In the genomic region with DNA sequence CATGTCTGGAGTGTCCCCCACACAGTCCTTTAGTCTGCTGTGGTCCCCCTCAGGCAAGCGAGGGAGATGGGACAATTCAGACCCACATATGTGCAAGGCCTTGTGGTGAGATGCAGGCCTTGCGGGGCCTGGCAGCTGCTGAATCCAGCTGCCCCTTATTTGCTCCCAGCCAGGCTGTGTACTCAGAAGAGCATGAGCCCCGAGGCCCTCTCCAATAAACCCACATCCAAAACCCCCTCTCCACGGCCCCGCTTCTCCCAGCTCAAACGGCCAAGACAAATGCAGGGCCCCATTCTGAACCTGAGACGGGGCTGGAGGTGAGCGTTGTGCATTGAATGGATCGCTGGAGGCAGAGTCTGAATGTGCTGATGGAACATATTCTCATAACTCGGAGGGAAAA, we compare ENCODE assay signal across 24 cellular contexts.
"Had no signal": no experiment of that assay in that cellular context is flagged by ENCODE, and none has a peak within 500 bp of the region (broad histone marks: within the 10 kb centered on the region; RNA-seq: fewer than 3 reads in every experiment).

No MANE protein-coding gene starts in this region.

- H3K4me1 Mint-ChIP-seq: naive B cell; stimulated activated naive B cell treated with anti-CD40 and anti-IgM and Interleukin-4, amounts not matched to agents 10 μg/mL and 1 μg/mL and 100 μg/mL, for 72 hours had no signal

- H3K27me3 Mint-ChIP-seq: natural killer cell treated with Interleukin-12 subunit alpha and Interleukin-12 subunit beta and Interleukin-15 and Interleukin-18, amount 100 ng/mL, for 72 hours; stimulated activated naive B cell treated with anti-CD40 and anti-IgM and Interleukin-4, amounts not matched to agents 10 μg/mL and 1 μg/mL and 100 μg/mL, for 72 hours; stimulated activated naive CD8-positive, alpha-beta T cell treated with anti-CD3 and anti-CD28 coated beads, Interleukin-15, Interleukin-2, amounts not matched to agents 100 ng/mL and 50 ng/mL, for 24 hours had no signal

- H3K4me3 ChIP-seq: mucosa of descending colon, neural progenitor cell, prostate gland, right atrium auricular region, suprapubic skin, thyroid gland, vagina had no signal

- H3K27me3 ChIP-seq: neural progenitor cell, right atrium auricular region, suprapubic skin, thyroid gland, vagina had no signal

- H3K36me3 ChIP-seq: neural progenitor cell, prostate gland, right atrium auricular region, suprapubic skin, thyroid gland, vagina had no signal

- H3K9ac ChIP-seq: neural progenitor cell had no signal

- H3K4me1 ChIP-seq: neural progenitor cell, prostate gland, right atrium auricular region, thyroid gland had no signal

- H3K36me3 Mint-ChIP-seq: mesothelial cell of epicardium; naive B cell; natural killer cell treated with Interleukin-12 subunit alpha and Interleukin-12 subunit beta and Interleukin-15 and Interleukin-18, amount 100 ng/mL, for 72 hours; neural progenitor cell; stimulated activated naive B cell treated with anti-CD40 and anti-IgM and Interleukin-4, amounts not matched to agents 10 μg/mL and 1 μg/mL and 100 μg/mL, for 72 hours had no signal

- H3K9me3 ChIP-seq: mucosa of descending colon, prostate gland, right atrium auricular region, suprapubic skin, thyroid gland, vagina had no signal

- H3K4me3 Mint-ChIP-seq: effector memory CD8-positive, alpha-beta T cell; mesothelial cell of epicardium; naive B cell; natural killer cell treated with Interleukin-12 subunit alpha and Interleukin-12 subunit beta and Interleukin-15 and Interleukin-18, amount 100 ng/mL, for 72 hours; neural progenitor cell; stimulated activated naive B cell treated with anti-CD40 and anti-IgM and Interleukin-4, amounts not matched to agents 10 μg/mL and 1 μg/mL and 100 μg/mL, for 72 hours; stimulated activated naive CD8-positive, alpha-beta T cell treated with anti-CD3 and anti-CD28 coated beads, Interleukin-15, Interleukin-2, amounts not matched to agents 100 ng/mL and 50 ng/mL, for 24 hours had no signal

- DNase-seq: cortex of kidney; effector memory CD8-positive, alpha-beta T cell; head of caudate nucleus; mesenchymal stem cell; mucosa of descending colon; naive B cell; nucleus accumbens; stimulated activated CD4-positive, alpha-beta T cell treated with anti-CD3 and anti-CD28 coated beads, Interleukin-15, amount 100 ng/mL, for 24 hours; stimulated activated CD4-positive, alpha-beta T cell treated with anti-CD3 and anti-CD28 coated beads, Interleukin-2, amount 100 ng/mL, for 48 hours; stimulated activated naive B cell treated with anti-CD40 and anti-IgM and Interleukin-4, amounts not matched to agents 10 μg/mL and 1 μg/mL and 100 μg/mL, for 72 hours; thyroid gland; trophoblast cell had no signal

- H3K27ac ChIP-seq: neural progenitor cell, prostate gland, right atrium auricular region, suprapubic skin, thyroid gland, vagina had no signal

- H3K4me2 ChIP-seq: neural progenitor cell had no signal

- ATAC-seq: effector memory CD8-positive, alpha-beta T cell; left lobe of liver; mucosa of descending colon; natural killer cell treated with Interleukin-12 subunit alpha and Interleukin-12 subunit beta and Interleukin-15 and Interleukin-18, amount 100 ng/mL, for 72 hours; sciatic nerve; stimulated activated naive B cell treated with anti-CD40 and anti-IgM and Interleukin-4, amounts not matched to agents 10 μg/mL and 1 μg/mL and 100 μg/mL, for 72 hours had no signal

- FAIRE-seq: frontal cortex, keratinocyte had no signal

- H3K9me3 Mint-ChIP-seq: effector memory CD8-positive, alpha-beta T cell; naive B cell; natural killer cell treated with Interleukin-12 subunit alpha and Interleukin-12 subunit beta and Interleukin-15 and Interleukin-18, amount 100 ng/mL, for 72 hours; stimulated activated naive B cell treated with anti-CD40 and anti-IgM and Interleukin-4, amounts not matched to agents 10 μg/mL and 1 μg/mL and 100 μg/mL, for 72 hours; stimulated activated naive CD8-positive, alpha-beta T cell treated with anti-CD3 and anti-CD28 coated beads, Interleukin-15, Interleukin-2, amounts not matched to agents 100 ng/mL and 50 ng/mL, for 24 hours had no signal

- H2AFZ ChIP-seq: neural progenitor cell had no signal

- H3K27ac Mint-ChIP-seq: effector memory CD8-positive, alpha-beta T cell; mesothelial cell of epicardium; naive B cell; natural killer cell treated with Interleukin-12 subunit alpha and Interleukin-12 subunit beta and Interleukin-15 and Interleukin-18, amount 100 ng/mL, for 72 hours; neural progenitor cell; stimulated activated naive B cell treated with anti-CD40 and anti-IgM and Interleukin-4, amounts not matched to agents 10 μg/mL and 1 μg/mL and 100 μg/mL, for 72 hours; stimulated activated naive CD8-positive, alpha-beta T cell treated with anti-CD3 and anti-CD28 coated beads, Interleukin-15, Interleukin-2, amounts not matched to agents 100 ng/mL and 50 ng/mL, for 24 hours had no signal
